In genomic region chr5:126228934-126229333, GRCh38 we compare ENCODE assay signal across 36 cellular contexts.
"Had no signal": no experiment of that assay in that cellular context is flagged by ENCODE, and none has a peak within 500 bp of the region (broad histone marks: within the 10 kb centered on the region; RNA-seq: fewer than 3 reads in every experiment).

No MANE protein-coding gene starts in this region.

- H3K27me3 ChIP-seq: adrenal gland, ascending aorta, cardiac muscle cell had no signal

- H3K27me3 Mint-ChIP-seq: activated B cell treated with CpG ODN at 0.5 μM for 24 hours; activated CD4-positive, alpha-beta memory T cell treated with anti-CD3 and anti-CD28 coated beads for 36 hours; activated CD4-positive, alpha-beta T cell treated with anti-CD3 and anti-CD28 coated beads, Interleukin-2, amount 10 ng/mL, durations not matched to agents 24 days and 14 days; activated CD8-positive, alpha-beta T cell treated with anti-CD3 and anti-CD28 coated beads for 36 hours; activated naive CD8-positive, alpha-beta T cell treated with anti-CD3 and anti-CD28 coated beads, Interleukin-2, amount 10 ng/mL, durations not matched to agents 7 days and 5 days; activated T-helper 17 cell treated with anti-CD3 and anti-CD28 coated beads, Interleukin-2, amount 50 U/mL, for 72 hours; brain; central memory CD8-positive, alpha-beta T cell had no signal

- H3K4me3 ChIP-seq: adrenal gland, ascending aorta, cardiac muscle cell had no signal

- ATAC-seq: activated CD8-positive, alpha-beta T cell treated with anti-CD3 and anti-CD28 coated beads for 36 hours; activated naive CD4-positive, alpha-beta T cell treated with anti-CD3 and anti-CD28 coated beads, Interleukin-2, amount 50 U/mL, for 72 hours; activated T-cell treated with anti-CD3 and anti-CD28 coated beads, Interleukin-2, amount 50 U/mL, for 4 hours; activated T-cell treated with anti-CD3 and anti-CD28 coated beads, Interleukin-2, amount 50 U/mL, for 72 hours; activated T-helper 17 cell treated with anti-CD3 and anti-CD28 coated beads, Interleukin-2, amount 50 U/mL, for 72 hours had no signal

- H3K27ac Mint-ChIP-seq: activated B cell treated with CpG ODN at 0.5 μM for 24 hours; activated CD4-positive, alpha-beta memory T cell treated with anti-CD3 and anti-CD28 coated beads for 36 hours; activated CD4-positive, alpha-beta T cell treated with anti-CD3 and anti-CD28 coated beads, Interleukin-2, amount 10 ng/mL, durations not matched to agents 24 days and 14 days; activated CD8-positive, alpha-beta T cell treated with anti-CD3 and anti-CD28 coated beads for 36 hours; activated naive CD4-positive, alpha-beta T cell treated with anti-CD3 and anti-CD28 coated beads for 36 hours; activated naive CD4-positive, alpha-beta T cell treated with anti-CD3 and anti-CD28 coated beads, Interleukin-2, amount 50 U/mL, for 72 hours; activated naive CD8-positive, alpha-beta T cell treated with anti-CD3 and anti-CD28 coated beads, Interleukin-2, amount 10 ng/mL, durations not matched to agents 7 days and 5 days; activated T-cell treated with anti-CD3 and anti-CD28 coated beads, Interleukin-2, amount 50 U/mL, for 72 hours; activated T-helper 1 cell treated with anti-CD3 and anti-CD28 coated beads, Interleukin-12 subunit alpha, Interleukin-12 subunit beta, Interleukin-2, Interleukin-4 antibody, amounts not matched to agents 30 ng/mL and 10 ng/mL and 1 ng/mL, durations not matched to agents 14 hours and 24 hours and 36 hours; activated T-helper 17 cell treated with anti-CD3 and anti-CD28 coated beads, Interleukin-2, amount 50 U/mL, for 72 hours; brain; T-helper 1 cell treated with Interleukin-12 subunit alpha and Interleukin-12 subunit beta and Interleukin-4 antibody, amounts not matched to agents 30 μg/mL and 1 μg/mL, for 36 hours; T-helper 2 cell treated with Interferon-gamma antibody and Interleukin-4, amounts not matched to agents 5 μg/mL and 100 μg/mL, for 36 hours had no signal

- H3K4me1 Mint-ChIP-seq: activated B cell treated with CpG ODN at 0.5 μM for 24 hours; activated CD4-positive, alpha-beta T cell treated with anti-CD3 and anti-CD28 coated beads, Interleukin-2, amount 10 ng/mL, durations not matched to agents 24 days and 14 days; activated naive CD8-positive, alpha-beta T cell treated with anti-CD3 and anti-CD28 coated beads, Interleukin-2, amount 10 ng/mL, durations not matched to agents 7 days and 5 days; activated T-helper 17 cell treated with anti-CD3 and anti-CD28 coated beads, Interleukin-2, amount 50 U/mL, for 72 hours; brain; central memory CD8-positive, alpha-beta T cell had no signal

- H3K9me3 Mint-ChIP-seq: activated CD4-positive, alpha-beta T cell treated with anti-CD3 and anti-CD28 coated beads, Interleukin-2, amount 10 ng/mL, durations not matched to agents 24 days and 14 days had no signal

- H3K9me3 ChIP-seq: adrenal gland, ascending aorta had no signal

- H3K36me3 ChIP-seq: adrenal gland, ascending aorta, cardiac muscle cell had no signal

- DNase-seq: activated B cell treated with CpG ODN at 0.5 μM for 24 hours; activated CD4-positive, alpha-beta memory T cell treated with anti-CD3 and anti-CD28 coated beads for 36 hours; activated CD4-positive, alpha-beta T cell treated with anti-CD3 and anti-CD28 coated beads for 4 hours; activated CD4-positive, alpha-beta T cell treated with anti-CD3 and anti-CD28 coated beads, Interleukin-2, amount 10 ng/mL, durations not matched to agents 24 days and 14 days; activated CD4-positive, alpha-beta T cell treated with anti-CD3 and anti-CD28 coated beads, Interleukin-2, amount 50 U/mL, for 1 hour; activated CD4-positive, alpha-beta T cell treated with anti-CD3 and anti-CD28 coated beads, Interleukin-2, amount 50 U/mL, for 4 hours; activated CD4-positive, CD25-positive, alpha-beta regulatory T cell treated with anti-CD3 and anti-CD28 coated beads, Interleukin-2, amount 50 U/mL, for 72 hours; activated CD8-positive, alpha-beta memory T cell treated with anti-CD3 and anti-CD28 coated beads, Interleukin-2, amount 50 U/mL, for 4 hours; activated CD8-positive, alpha-beta T cell treated with anti-CD3 and anti-CD28 coated beads for 36 hours; activated effector memory CD4-positive, alpha-beta T cell treated with anti-CD3 and anti-CD28 coated beads, Interleukin-2, amount 50 U/mL, for 16 hours; activated gamma-delta T cell treated with Interleukin-2 at 50 U/mL for 16 hours; activated naive CD4-positive, alpha-beta T cell; activated naive CD4-positive, alpha-beta T cell treated with anti-CD3 and anti-CD28 coated beads for 36 hours; activated naive CD4-positive, alpha-beta T cell treated with anti-CD3 and anti-CD28 coated beads, Interleukin-2, amount 50 U/mL, for 16 hours; activated naive CD8-positive, alpha-beta T cell treated with anti-CD3 and anti-CD28 coated beads, Interleukin-2, amount 10 ng/mL, durations not matched to agents 7 days and 5 days; activated T-cell treated with anti-CD3 and anti-CD28 coated beads for 4 hours; activated T-cell treated with anti-CD3 and anti-CD28 coated beads, Interleukin-2, amount 50 U/mL, for 1 hour; activated T-cell treated with anti-CD3 and anti-CD28 coated beads, Interleukin-2, amount 50 U/mL, for 4 hours; activated T-cell treated with anti-CD3 and anti-CD28 coated beads, Interleukin-2, amount 50 U/mL, for 72 hours; adrenal gland; amniotic stem cell; caudate nucleus; SW 1271; T-helper 1 cell; T-helper 2 cell; T-helper 9 cell had no signal

- H3K4me3 Mint-ChIP-seq: activated B cell treated with CpG ODN at 0.5 μM for 24 hours; activated CD4-positive, alpha-beta memory T cell treated with anti-CD3 and anti-CD28 coated beads for 36 hours; activated CD4-positive, alpha-beta T cell treated with anti-CD3 and anti-CD28 coated beads, Interleukin-2, amount 10 ng/mL, durations not matched to agents 24 days and 14 days; activated CD8-positive, alpha-beta T cell treated with anti-CD3 and anti-CD28 coated beads for 36 hours; activated naive CD4-positive, alpha-beta T cell treated with anti-CD3 and anti-CD28 coated beads for 36 hours; activated naive CD8-positive, alpha-beta T cell treated with anti-CD3 and anti-CD28 coated beads, Interleukin-2, amount 10 ng/mL, durations not matched to agents 7 days and 5 days; activated T-cell treated with anti-CD3 and anti-CD28 coated beads, Interleukin-2, amount 50 U/mL, for 4 hours; activated T-cell treated with anti-CD3 and anti-CD28 coated beads, Interleukin-2, amount 50 U/mL, for 72 hours; activated T-helper 1 cell treated with anti-CD3 and anti-CD28 coated beads, Interleukin-12 subunit alpha, Interleukin-12 subunit beta, Interleukin-2, Interleukin-4 antibody, amounts not matched to agents 30 ng/mL and 10 ng/mL and 1 ng/mL, durations not matched to agents 14 hours and 24 hours and 36 hours; activated T-helper 17 cell treated with anti-CD3 and anti-CD28 coated beads, Interleukin-2, amount 50 U/mL, for 72 hours; brain; central memory CD8-positive, alpha-beta T cell; T-helper 1 cell treated with Interleukin-12 subunit alpha and Interleukin-12 subunit beta and Interleukin-4 antibody, amounts not matched to agents 30 μg/mL and 1 μg/mL, for 36 hours; T-helper 2 cell treated with Interferon-gamma antibody and Interleukin-4, amounts not matched to agents 5 μg/mL and 100 μg/mL, for 36 hours had no signal

- H3K36me3 Mint-ChIP-seq: activated CD4-positive, alpha-beta memory T cell treated with anti-CD3 and anti-CD28 coated beads for 36 hours; activated naive CD4-positive, alpha-beta T cell treated with anti-CD3 and anti-CD28 coated beads, Interleukin-2, amount 50 U/mL, for 72 hours; activated naive CD8-positive, alpha-beta T cell treated with anti-CD3 and anti-CD28 coated beads, Interleukin-2, amount 10 ng/mL, durations not matched to agents 7 days and 5 days had no signal

- H3K4me1 ChIP-seq: adrenal gland, ascending aorta had no signal

- H3K27ac ChIP-seq: adrenal gland, ascending aorta, cardiac muscle cell, VCaP had no signal
